Comparison of ENCODE assay signal across 8 cellular contexts in genomic region chr4:8635897-8636554, GRCh38. TPM values are rescaled to one million over a fixed set of nuclear protein-coding genes. Genes with fewer than 3 reads are reported as not detected.
"Had no signal": no experiment of that assay in that cellular context is flagged by ENCODE, and none has a peak within 500 bp of the region (broad histone marks: within the 10 kb centered on the region; RNA-seq: fewer than 3 reads in every experiment).

No MANE protein-coding gene starts in this region.

RNA-seq across cellular contexts. Expression of gene CPZ, which starts 43.5 kb away (rescaled TPM):
- total RNA-seq: activated CD8-positive, alpha-beta memory T cell treated with anti-CD3 and anti-CD28 coated beads for 36 hours; activated naive CD8-positive, alpha-beta T cell treated with anti-CD3 and anti-CD28 coated beads, Interleukin-2, amount 10 ng/mL, durations not matched to agents 7 days and 5 days; activated T-helper 1 cell treated with anti-CD3 and anti-CD28 coated beads, Interleukin-12 subunit alpha, Interleukin-12 subunit beta, Interleukin-2, Interleukin-4 antibody, amounts not matched to agents 30 ng/mL and 10 ng/mL and 1 ng/mL, durations not matched to agents 14 hours and 24 hours and 36 hours; endothelial cell of umbilical vein; natural killer cell treated with Interleukin-12 subunit alpha and Interleukin-12 subunit beta and Interleukin-15 and Interleukin-18, amount 100 ng/mL, for 72 hours; T-helper 1 cell treated with Interleukin-12 subunit alpha and Interleukin-12 subunit beta and Interleukin-4 antibody, amounts not matched to agents 30 ng/mL and 1 ng/mL, for 36 hours had no signal
- polyA plus RNA-seq: endothelial cell of umbilical vein had no signal

RNA-seq across cellular contexts. Expression of gene GPR78, which starts 55.8 kb away (rescaled TPM):
- total RNA-seq: activated CD8-positive, alpha-beta memory T cell treated with anti-CD3 and anti-CD28 coated beads for 36 hours; activated naive CD8-positive, alpha-beta T cell treated with anti-CD3 and anti-CD28 coated beads, Interleukin-2, amount 10 ng/mL, durations not matched to agents 7 days and 5 days; activated T-helper 1 cell treated with anti-CD3 and anti-CD28 coated beads, Interleukin-12 subunit alpha, Interleukin-12 subunit beta, Interleukin-2, Interleukin-4 antibody, amounts not matched to agents 30 ng/mL and 10 ng/mL and 1 ng/mL, durations not matched to agents 14 hours and 24 hours and 36 hours; cardiac septum; endothelial cell of umbilical vein; glomerular endothelial cell; natural killer cell treated with Interleukin-12 subunit alpha and Interleukin-12 subunit beta and Interleukin-15 and Interleukin-18, amount 100 ng/mL, for 72 hours; T-helper 1 cell treated with Interleukin-12 subunit alpha and Interleukin-12 subunit beta and Interleukin-4 antibody, amounts not matched to agents 30 ng/mL and 1 ng/mL, for 36 hours had no signal
- polyA plus RNA-seq: endothelial cell of umbilical vein had no signal
